7 cellular contexts compared by ENCODE assay signal in genomic region chrX:14029039-14029424, GRCh38. TPM values are rescaled to one million over a fixed set of nuclear protein-coding genes. Genes with fewer than 3 reads are reported as not detected.
DNase-seq lines count a peak whose midpoint lies in the region; ATAC-seq and TF ChIP-seq lines count a peak whose summit lies in the region.

No MANE protein-coding gene starts in this region.

- H3K27me3 ChIP-seq in SU-DHL-6 (ENCODE audit: low read length) = no peaks in the 10 kb centered on the region
- H3K27me3 ChIP-seq in sigmoid colon = no peaks in the 10 kb centered on the region

- H3K36me3 ChIP-seq in SU-DHL-6 (ENCODE audit: low read length) (no peaks in the 10 kb centered on the region), sigmoid colon (no peaks in the 10 kb centered on the region)

- H3K27ac Mint-ChIP-seq in HFFc6 = peak overlapping the region; percentile 99

- peak overlapping the region; percentile 96 for H3K4me3 Mint-ChIP-seq in HFFc6

- no peak for ATAC-seq in HG03378 (IDR thresholded peaks at IDR 0.05; ENCODE audit: unreplicated experiment)

- H3K4me3 ChIP-seq in SU-DHL-6 (ENCODE audit: insufficient read depth, low read length, poor library complexity, severe bottlenecking) (peak overlapping the region; percentile 87), fibroblast of mammary gland (ENCODE audit: control insufficient read depth, low read depth, low read length) (peak overlapping the region; percentile 60), sigmoid colon (peak overlapping the region; percentile 61 to 68 (median 62))

- H3K9ac ChIP-seq in SU-DHL-6 (ENCODE audit: low read length) = peak overlapping the region; percentile 83

- intact Hi-C loops in sigmoid colon (cut with DNase I) = loop anchor here (5.0 kb wide), 1 partner anchor 92 kb away; no protein-coding TSS in a partner anchor

- no peaks in the 10 kb centered on the region for H3K27me3 Mint-ChIP-seq in HFFc6 (ENCODE audit: insufficient read depth)

- no peaks in the 10 kb centered on the region; the same call in 1 of the 2 replicates for H3K36me3 Mint-ChIP-seq in HFFc6 (ENCODE audit: low read depth)

- H3K4me1 Mint-ChIP-seq in HFFc6 (ENCODE audit: low read depth) = peaks cover 23% of the 10 kb centered on the region

- no peak for TF ChIP-seq EP300 in sigmoid colon (IDR thresholded peaks at IDR 0.05)

- no peak for TF ChIP-seq POLR2A in sigmoid colon (IDR thresholded peaks at IDR 0.05)

- H2AFZ ChIP-seq in SU-DHL-6 (ENCODE audit: low read depth, low read length, severe bottlenecking) = peak overlapping the region; percentile 43

- peaks cover 37% of the 10 kb centered on the region for H3K79me2 ChIP-seq in SU-DHL-6 (ENCODE audit: insufficient read depth, low read length)

- DNase-seq in HFFc6 (no peak), fibroblast of mammary gland (ENCODE audit: low read depth) (peak; percentile 36), sigmoid colon (no peak), DMS53 treated with DMSO at 0.1 percent for 48 hours (lab: John Stamatoyannopoulos, UW; ENCODE audit: unreplicated experiment) (no peak)
- DNase-seq in stimulated activated CD4-positive, alpha-beta T cell treated with anti-CD3 and anti-CD28 coated beads, Interleukin-15, amount 100 ng/mL, for 24 hours = no peak

- H3K9me3 Mint-ChIP-seq in HFFc6 = no peaks in the 10 kb centered on the region

- 0 to 4% methylated on average over 7 of the region's 7 CpGs for WGBS in sigmoid colon, 2 donors

- H3K27ac ChIP-seq in SU-DHL-6 (ENCODE audit: low read depth, low read length) (peak overlapping the region; percentile 29; the same call in 1 of the 2 replicates), sigmoid colon (peak overlapping the region; percentile 85 to 93 (median 88))

- no peaks in the 10 kb centered on the region for H3K9me2 ChIP-seq in SU-DHL-6 (replicated peaks; ENCODE audit: insufficient read depth, low read length)

- H3K4me1 ChIP-seq in sigmoid colon = peaks cover 0 to 20% (median 9%) of the 10 kb centered on the region in 4 donors

- peak overlapping the region; percentile 87 for H3K4me2 ChIP-seq in SU-DHL-6 (ENCODE audit: low read depth, low read length, poor library complexity, severe bottlenecking)

- no peaks in the 10 kb centered on the region for H3K9me3 ChIP-seq in SU-DHL-6 (ENCODE audit: insufficient read depth, low read length)
- no peaks in the 10 kb centered on the region for H3K9me3 ChIP-seq in sigmoid colon

- no peaks in the 10 kb centered on the region for H4K20me1 ChIP-seq in SU-DHL-6 (ENCODE audit: low read depth, low read length)

- peaks cover 9% of the 10 kb centered on the region; the same call in 1 of the 2 replicates for H3F3A ChIP-seq in SU-DHL-6 (ENCODE audit: insufficient read depth)

- TF ChIP-seq CTCF in HFFc6 (IDR thresholded peaks at IDR 0.05) (no peak), SU-DHL-6 (IDR thresholded peaks at IDR 0.05; ENCODE audit: insufficient read depth, low read length, poor library complexity, severe bottlenecking) (no peak), fibroblast of mammary gland (conservative IDR thresholded peaks at IDR 0.05; ENCODE audit: control insufficient read depth, insufficient read depth, low read depth, low read length) (no peak), sigmoid colon (IDR thresholded peaks at IDR 0.05) (no peak)

RNA-seq across cellular contexts. Expression of gene GEMIN8, which starts 0.7 kb away (rescaled TPM):
- 10 to 100 TPM; 10.1 to 12.9 (median 11.8) TPM for total RNA-seq in HFFc6 (2021; fragmentation: NEBNext Ultra II Directional; extraction: Animal tissue kit (Norgen Biotek cat#: 25700))
- 10 to 100 TPM; 19.3 to 28.5 (median 23.3) TPM for total RNA-seq in sigmoid colon
- 10 to 100 TPM in 1 of 3 donors, 1 to 10 TPM in 2; 9.5 to 13.5 (median 9.6) TPM for polyA plus RNA-seq in sigmoid colon
